2 cellular contexts compared by ENCODE assay signal in the genomic region with DNA sequence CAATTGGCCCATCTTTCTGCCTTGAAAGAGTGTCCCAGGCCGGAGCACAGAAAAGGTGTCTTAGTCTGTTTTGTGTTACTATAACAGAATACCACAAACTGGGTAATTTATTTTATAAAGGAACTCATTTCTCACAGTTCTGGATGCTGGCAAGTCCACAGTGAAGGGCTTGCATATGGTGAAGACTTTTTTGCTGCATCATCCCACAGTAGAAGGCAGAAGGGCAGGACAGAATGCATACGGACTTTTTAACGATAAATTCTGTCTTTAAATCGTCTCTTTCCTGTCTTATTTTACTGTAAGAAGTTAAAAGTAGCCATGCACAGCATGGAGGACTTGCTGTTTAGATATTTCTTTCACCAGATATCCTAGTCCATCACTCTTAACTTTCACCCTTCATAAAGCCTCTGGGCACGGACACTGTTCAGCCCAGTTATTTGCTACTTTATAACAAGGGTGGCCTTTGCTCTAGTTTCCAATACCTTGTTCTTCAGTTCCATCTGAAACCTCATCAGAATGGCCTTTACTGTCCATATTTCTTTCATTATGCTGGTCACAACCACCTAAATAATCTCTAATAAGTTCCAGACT.
TF ChIP-seq lines count a peak whose summit lies in the region.

No MANE protein-coding gene starts in this region.

TF ChIP-seq in A549, 52 proteins besides CTCF, POLR2A, EP300 and RAD21:
- TF ChIP-seq MAFK (IDR thresholded peaks at IDR 0.05; ENCODE audit: partially characterized antibody) (no peak), SMC3 (IDR thresholded peaks at IDR 0.05) (no peak), ZNF302 (CRISPR knock-in tag; IDR thresholded peaks at IDR 0.05) (no peak), CBX8 (IDR thresholded peaks at IDR 0.05) (no peak), HOXB5 (CRISPR knock-in tag; IDR thresholded peaks at IDR 0.05) (no peak), BHLHE40 (IDR thresholded peaks at IDR 0.05; ENCODE audit: low read depth, low read length) (no peak), SREBF2 (IDR thresholded peaks at IDR 0.05) (no peak), CBX2 (IDR thresholded peaks at IDR 0.05; ENCODE audit: borderline replicate concordance, low read depth) (no peak), EHMT2 (IDR thresholded peaks at IDR 0.05; ENCODE audit: low read depth) (no peak), ELK1 (IDR thresholded peaks at IDR 0.05; ENCODE audit: low read depth, low read length) (no peak), CHD4 (IDR thresholded peaks at IDR 0.05; ENCODE audit: borderline replicate concordance) (no peak), TP53 (CRISPR knock-in tag; IDR thresholded peaks at IDR 0.05) (no peak)
- TF ChIP-seq, protein P1, sequence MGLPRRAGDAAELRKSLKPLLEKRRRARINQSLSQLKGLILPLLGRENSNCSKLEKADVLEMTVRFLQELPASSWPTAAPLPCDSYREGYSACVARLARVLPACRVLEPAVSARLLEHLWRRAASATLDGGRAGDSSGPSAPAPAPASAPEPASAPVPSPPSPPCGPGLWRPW (IDR thresholded peaks at IDR 0.05): no peak
TF ChIP-seq in A549: peak in this region for 0.

TF ChIP-seq in K562, 482 proteins besides CTCF, POLR2A, EP300 and RAD21 (continues in another document):
- TF ChIP-seq ZNF584 (CRISPR knock-in tag; IDR thresholded peaks at IDR 0.05; ENCODE audit: low read depth): peak; percentile 51; the same call in 1 of the 2 replicates
- TF ChIP-seq, protein P2, sequence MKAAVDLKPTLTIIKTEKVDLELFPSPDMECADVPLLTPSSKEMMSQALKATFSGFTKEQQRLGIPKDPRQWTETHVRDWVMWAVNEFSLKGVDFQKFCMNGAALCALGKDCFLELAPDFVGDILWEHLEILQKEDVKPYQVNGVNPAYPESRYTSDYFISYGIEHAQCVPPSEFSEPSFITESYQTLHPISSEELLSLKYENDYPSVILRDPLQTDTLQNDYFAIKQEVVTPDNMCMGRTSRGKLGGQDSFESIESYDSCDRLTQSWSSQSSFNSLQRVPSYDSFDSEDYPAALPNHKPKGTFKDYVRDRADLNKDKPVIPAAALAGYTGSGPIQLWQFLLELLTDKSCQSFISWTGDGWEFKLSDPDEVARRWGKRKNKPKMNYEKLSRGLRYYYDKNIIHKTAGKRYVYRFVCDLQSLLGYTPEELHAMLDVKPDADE (conservative IDR thresholded peaks at IDR 0.05; ENCODE audit: control insufficient read depth, low read depth, low read length): no peak
- TF ChIP-seq ZKSCAN8 (CRISPR knock-in tag; IDR thresholded peaks at IDR 0.05): 0 out of 2 replicates have a peak, but pooled peaks have one; percentile 32
- TF ChIP-seq, protein P3, sequence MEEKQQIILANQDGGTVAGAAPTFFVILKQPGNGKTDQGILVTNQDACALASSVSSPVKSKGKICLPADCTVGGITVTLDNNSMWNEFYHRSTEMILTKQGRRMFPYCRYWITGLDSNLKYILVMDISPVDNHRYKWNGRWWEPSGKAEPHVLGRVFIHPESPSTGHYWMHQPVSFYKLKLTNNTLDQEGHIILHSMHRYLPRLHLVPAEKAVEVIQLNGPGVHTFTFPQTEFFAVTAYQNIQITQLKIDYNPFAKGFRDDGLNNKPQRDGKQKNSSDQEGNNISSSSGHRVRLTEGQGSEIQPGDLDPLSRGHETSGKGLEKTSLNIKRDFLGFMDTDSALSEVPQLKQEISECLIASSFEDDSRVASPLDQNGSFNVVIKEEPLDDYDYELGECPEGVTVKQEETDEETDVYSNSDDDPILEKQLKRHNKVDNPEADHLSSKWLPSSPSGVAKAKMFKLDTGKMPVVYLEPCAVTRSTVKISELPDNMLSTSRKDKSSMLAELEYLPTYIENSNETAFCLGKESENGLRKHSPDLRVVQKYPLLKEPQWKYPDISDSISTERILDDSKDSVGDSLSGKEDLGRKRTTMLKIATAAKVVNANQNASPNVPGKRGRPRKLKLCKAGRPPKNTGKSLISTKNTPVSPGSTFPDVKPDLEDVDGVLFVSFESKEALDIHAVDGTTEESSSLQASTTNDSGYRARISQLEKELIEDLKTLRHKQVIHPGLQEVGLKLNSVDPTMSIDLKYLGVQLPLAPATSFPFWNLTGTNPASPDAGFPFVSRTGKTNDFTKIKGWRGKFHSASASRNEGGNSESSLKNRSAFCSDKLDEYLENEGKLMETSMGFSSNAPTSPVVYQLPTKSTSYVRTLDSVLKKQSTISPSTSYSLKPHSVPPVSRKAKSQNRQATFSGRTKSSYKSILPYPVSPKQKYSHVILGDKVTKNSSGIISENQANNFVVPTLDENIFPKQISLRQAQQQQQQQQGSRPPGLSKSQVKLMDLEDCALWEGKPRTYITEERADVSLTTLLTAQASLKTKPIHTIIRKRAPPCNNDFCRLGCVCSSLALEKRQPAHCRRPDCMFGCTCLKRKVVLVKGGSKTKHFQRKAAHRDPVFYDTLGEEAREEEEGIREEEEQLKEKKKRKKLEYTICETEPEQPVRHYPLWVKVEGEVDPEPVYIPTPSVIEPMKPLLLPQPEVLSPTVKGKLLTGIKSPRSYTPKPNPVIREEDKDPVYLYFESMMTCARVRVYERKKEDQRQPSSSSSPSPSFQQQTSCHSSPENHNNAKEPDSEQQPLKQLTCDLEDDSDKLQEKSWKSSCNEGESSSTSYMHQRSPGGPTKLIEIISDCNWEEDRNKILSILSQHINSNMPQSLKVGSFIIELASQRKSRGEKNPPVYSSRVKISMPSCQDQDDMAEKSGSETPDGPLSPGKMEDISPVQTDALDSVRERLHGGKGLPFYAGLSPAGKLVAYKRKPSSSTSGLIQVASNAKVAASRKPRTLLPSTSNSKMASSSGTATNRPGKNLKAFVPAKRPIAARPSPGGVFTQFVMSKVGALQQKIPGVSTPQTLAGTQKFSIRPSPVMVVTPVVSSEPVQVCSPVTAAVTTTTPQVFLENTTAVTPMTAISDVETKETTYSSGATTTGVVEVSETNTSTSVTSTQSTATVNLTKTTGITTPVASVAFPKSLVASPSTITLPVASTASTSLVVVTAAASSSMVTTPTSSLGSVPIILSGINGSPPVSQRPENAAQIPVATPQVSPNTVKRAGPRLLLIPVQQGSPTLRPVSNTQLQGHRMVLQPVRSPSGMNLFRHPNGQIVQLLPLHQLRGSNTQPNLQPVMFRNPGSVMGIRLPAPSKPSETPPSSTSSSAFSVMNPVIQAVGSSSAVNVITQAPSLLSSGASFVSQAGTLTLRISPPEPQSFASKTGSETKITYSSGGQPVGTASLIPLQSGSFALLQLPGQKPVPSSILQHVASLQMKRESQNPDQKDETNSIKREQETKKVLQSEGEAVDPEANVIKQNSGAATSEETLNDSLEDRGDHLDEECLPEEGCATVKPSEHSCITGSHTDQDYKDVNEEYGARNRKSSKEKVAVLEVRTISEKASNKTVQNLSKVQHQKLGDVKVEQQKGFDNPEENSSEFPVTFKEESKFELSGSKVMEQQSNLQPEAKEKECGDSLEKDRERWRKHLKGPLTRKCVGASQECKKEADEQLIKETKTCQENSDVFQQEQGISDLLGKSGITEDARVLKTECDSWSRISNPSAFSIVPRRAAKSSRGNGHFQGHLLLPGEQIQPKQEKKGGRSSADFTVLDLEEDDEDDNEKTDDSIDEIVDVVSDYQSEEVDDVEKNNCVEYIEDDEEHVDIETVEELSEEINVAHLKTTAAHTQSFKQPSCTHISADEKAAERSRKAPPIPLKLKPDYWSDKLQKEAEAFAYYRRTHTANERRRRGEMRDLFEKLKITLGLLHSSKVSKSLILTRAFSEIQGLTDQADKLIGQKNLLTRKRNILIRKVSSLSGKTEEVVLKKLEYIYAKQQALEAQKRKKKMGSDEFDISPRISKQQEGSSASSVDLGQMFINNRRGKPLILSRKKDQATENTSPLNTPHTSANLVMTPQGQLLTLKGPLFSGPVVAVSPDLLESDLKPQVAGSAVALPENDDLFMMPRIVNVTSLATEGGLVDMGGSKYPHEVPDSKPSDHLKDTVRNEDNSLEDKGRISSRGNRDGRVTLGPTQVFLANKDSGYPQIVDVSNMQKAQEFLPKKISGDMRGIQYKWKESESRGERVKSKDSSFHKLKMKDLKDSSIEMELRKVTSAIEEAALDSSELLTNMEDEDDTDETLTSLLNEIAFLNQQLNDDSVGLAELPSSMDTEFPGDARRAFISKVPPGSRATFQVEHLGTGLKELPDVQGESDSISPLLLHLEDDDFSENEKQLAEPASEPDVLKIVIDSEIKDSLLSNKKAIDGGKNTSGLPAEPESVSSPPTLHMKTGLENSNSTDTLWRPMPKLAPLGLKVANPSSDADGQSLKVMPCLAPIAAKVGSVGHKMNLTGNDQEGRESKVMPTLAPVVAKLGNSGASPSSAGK (IDR thresholded peaks at IDR 0.05): peak; percentile 8; the same call in 1 of the 2 replicates
- no peak for TF ChIP-seq NR2C1 (IDR thresholded peaks at IDR 0.05)
- 0 out of 2 replicates have a peak, but pooled peaks have one; percentile 16 for TF ChIP-seq NR2C1 (tag; IDR thresholded peaks at IDR 0.05)
- TF ChIP-seq MAFF (IDR thresholded peaks at IDR 0.05; ENCODE audit: low read length): peak; percentile 77
- TF ChIP-seq ATF6 (CRISPR knock-in tag; IDR thresholded peaks at IDR 0.05): 0 out of 2 replicates have a peak, but pooled peaks have one; percentile 2
- TF ChIP-seq MAFG (tag; conservative IDR thresholded peaks at IDR 0.05): peak; percentile 88
- TF ChIP-seq CXXC5 (CRISPR knock-in tag; IDR thresholded peaks at IDR 0.05): peak; percentile 7
- TF ChIP-seq MAFK (IDR thresholded peaks at IDR 0.05; ENCODE audit: low read length): peak; percentile 68; the same call in 1 of the 2 replicates
- 0 out of 4 replicates have a peak, but pooled peaks of 1 of the 2 experiments have one; percentile 28 for TF ChIP-seq CSDE1 (IDR thresholded peaks at IDR 0.05)
- TF ChIP-seq C11orf30 (IDR thresholded peaks at IDR 0.05; ENCODE audit: low read depth): peak; percentile 81
- peak; percentile 14; the same call in 1 of the 2 replicates for TF ChIP-seq GMEB1 (CRISPR knock-in tag; IDR thresholded peaks at IDR 0.05)
- TF ChIP-seq THAP7 (CRISPR knock-in tag; IDR thresholded peaks at IDR 0.05): 0 out of 2 replicates have a peak, but pooled peaks have one; percentile 22
- peak; percentile 83; the same call in 1 of the 2 replicates for TF ChIP-seq ZNF644 (tag; IDR thresholded peaks at IDR 0.05; ENCODE audit: low read depth)
- TF ChIP-seq, protein P4, sequence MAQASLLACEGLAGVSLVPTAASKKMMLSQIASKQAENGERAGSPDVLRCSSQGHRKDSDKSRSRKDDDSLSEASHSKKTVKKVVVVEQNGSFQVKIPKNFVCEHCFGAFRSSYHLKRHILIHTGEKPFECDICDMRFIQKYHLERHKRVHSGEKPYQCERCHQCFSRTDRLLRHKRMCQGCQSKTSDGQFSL (CRISPR knock-in tag; IDR thresholded peaks at IDR 0.05): no peak
- TF ChIP-seq, protein P4 (tag; IDR thresholded peaks at IDR 0.05): no peak; a peak in 1 of 4 replicates
- TF ChIP-seq SMAD4 (CRISPR knock-in tag; conservative IDR thresholded peaks at IDR 0.05): peak; percentile 34; the same call in 1 of the 2 replicates
- peak; percentile 48; the same call in 1 of the 2 replicates for TF ChIP-seq ZNF444 (CRISPR knock-in tag; IDR thresholded peaks at IDR 0.05)
- TF ChIP-seq HIVEP1 (CRISPR knock-in tag; IDR thresholded peaks at IDR 0.05): no peak
- TF ChIP-seq NFE2L1 (tag; IDR thresholded peaks at IDR 0.05; ENCODE audit: borderline replicate concordance, low read depth): peak; percentile 76
- no peak for TF ChIP-seq XRCC5 (IDR thresholded peaks at IDR 0.05; ENCODE audit: low read depth, low read length)
- TF ChIP-seq, protein P5, sequence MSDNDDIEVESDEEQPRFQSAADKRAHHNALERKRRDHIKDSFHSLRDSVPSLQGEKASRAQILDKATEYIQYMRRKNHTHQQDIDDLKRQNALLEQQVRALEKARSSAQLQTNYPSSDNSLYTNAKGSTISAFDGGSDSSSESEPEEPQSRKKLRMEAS (CRISPR knock-in tag; IDR thresholded peaks at IDR 0.05): no peak
- no peak; the same call in 1 of the 2 replicates for TF ChIP-seq ZNF134 (CRISPR knock-in tag; conservative IDR thresholded peaks at IDR 0.05)
- 0 out of 2 replicates have a peak, but pooled peaks have one; percentile 26 for TF ChIP-seq ZNF780A (CRISPR knock-in tag; IDR thresholded peaks at IDR 0.05)
- TF ChIP-seq ARNT (IDR thresholded peaks at IDR 0.05): no peak
- 0 out of 2 replicates have a peak, but pooled peaks have one; percentile 16 for TF ChIP-seq ETV1 (tag; conservative IDR thresholded peaks at IDR 0.05; ENCODE audit: low read depth)
- peak; percentile 85 for TF ChIP-seq ZNF316 (IDR thresholded peaks at IDR 0.05)
- peak; percentile 94 for TF ChIP-seq NFE2 (IDR thresholded peaks at IDR 0.05; ENCODE audit: low read depth)
